Comparison of ENCODE assay signal across 8 cellular contexts in the genomic region with DNA sequence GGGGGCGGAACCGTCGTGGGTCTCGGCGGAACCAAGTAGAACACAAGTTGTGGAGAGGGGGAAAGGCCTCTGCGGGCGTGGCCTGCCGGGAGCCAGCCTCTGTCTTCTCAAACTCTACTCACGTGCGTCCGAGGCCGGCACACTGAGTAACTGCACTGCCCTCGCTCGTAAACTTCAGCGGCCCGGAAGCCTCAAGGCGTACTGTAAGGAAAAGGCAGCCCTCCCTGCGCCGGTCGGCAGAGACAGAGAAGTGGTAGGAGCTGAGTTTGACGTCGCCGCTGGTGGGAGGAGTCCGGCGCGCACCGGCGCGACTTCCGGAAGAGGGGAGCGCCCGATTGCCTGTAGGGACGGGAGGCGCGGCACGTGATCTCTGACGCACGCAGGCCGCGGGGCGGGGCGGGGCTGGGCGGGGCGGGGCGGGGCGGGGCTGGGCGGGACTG. TPM values are rescaled to one million over a fixed set of nuclear protein-coding genes. Genes with fewer than 3 reads are reported as not detected.
DNase-seq lines count a peak whose midpoint lies in the region; ATAC-seq and TF ChIP-seq lines count a peak whose summit lies in the region.

A gene with protein sequence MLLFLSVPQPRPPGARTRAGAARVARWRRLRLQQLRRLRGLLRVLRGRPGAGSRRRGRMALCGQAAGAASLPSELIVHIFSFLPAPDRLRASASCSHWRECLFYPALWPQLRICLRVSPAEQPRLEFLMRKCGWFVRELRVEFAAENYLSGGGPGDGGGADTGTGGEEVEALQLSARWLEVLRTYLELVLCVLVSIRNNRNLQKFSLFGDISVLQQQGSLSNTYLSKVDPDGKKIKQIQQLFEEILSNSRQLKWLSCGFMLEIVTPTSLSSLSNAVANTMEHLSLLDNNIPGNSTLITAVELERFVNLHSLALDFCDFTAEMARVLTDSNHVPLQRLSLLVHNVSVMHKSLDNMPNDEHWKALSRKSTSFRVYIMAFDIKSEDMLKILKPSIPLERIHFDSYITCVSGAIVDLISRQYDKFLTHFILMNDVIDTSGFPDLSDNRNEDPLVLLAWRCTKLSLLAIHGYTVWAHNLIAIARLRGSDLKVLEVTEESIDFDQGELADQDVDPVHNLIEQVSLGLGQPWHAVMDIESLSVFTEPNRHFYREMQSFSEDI (minus strand): TSS at position 255 of the 440 bp plus-strand sequence. CDS start 271 bp downstream, outside the sequence.

- no peaks in the 10 kb centered on the region for H3K9me2 ChIP-seq in GM23338 (ENCODE audit: insufficient read depth)

- H3K36me3 ChIP-seq in GM23338 (ENCODE audit: insufficient read depth): no peaks in the 10 kb centered on the region

- H3K27ac ChIP-seq in GM23338 (ENCODE audit: low read depth): peak within 1 kb of the TSS; percentile 100

- H2AFZ ChIP-seq in GM23338: peak within 1 kb of the TSS; percentile 99

- intact Hi-C loops in activated T-helper 1 cell treated with anti-CD3 and anti-CD28 coated beads, Interleukin-12 subunit alpha, Interleukin-12 subunit beta, Interleukin-2, Interleukin-4 antibody, amounts not matched to agents 30 ng/mL and 10 ng/mL and 1 ng/mL, durations not matched to agents 14 hours and 24 hours and 36 hours (cut with micrococcal nuclease): loop anchor here (1.0 to 10.0 kb wide), 8 partner anchors 49 to 1367 kb away; a partner anchor contains a TSS

- H3K36me3 Mint-ChIP-seq in GM23338 (ENCODE audit: low read depth) (no peaks in the 10 kb centered on the region), naive B cell (no peaks in the 10 kb centered on the region)
- H3K36me3 Mint-ChIP-seq in activated T-helper 1 cell treated with anti-CD3 and anti-CD28 coated beads, Interleukin-12 subunit alpha, Interleukin-12 subunit beta, Interleukin-2, Interleukin-4 antibody, amounts not matched to agents 30 ng/mL and 10 ng/mL and 1 ng/mL, durations not matched to agents 14 hours and 24 hours and 36 hours (ENCODE audit: low read depth): peaks cover 2% of the 10 kb centered on the region
- peaks cover 21% of the 10 kb centered on the region for H3K36me3 Mint-ChIP-seq in stimulated activated effector memory CD8-positive, alpha-beta T cell treated with anti-CD3 and anti-CD28 coated beads, Interleukin-12 subunit alpha, Interleukin-12 subunit beta, amount 100 ng/mL, for 72 hours

- H3K4me3 Mint-ChIP-seq in GM23338 (peak within 1 kb of the TSS; percentile 100), naive B cell (peak within 1 kb of the TSS; percentile 90 to 100 (median 99))
- H3K4me3 Mint-ChIP-seq in activated T-helper 1 cell treated with anti-CD3 and anti-CD28 coated beads, Interleukin-12 subunit alpha, Interleukin-12 subunit beta, Interleukin-2, Interleukin-4 antibody, amounts not matched to agents 30 ng/mL and 10 ng/mL and 1 ng/mL, durations not matched to agents 14 hours and 24 hours and 36 hours: peak within 1 kb of the TSS; percentile 99
- peak within 1 kb of the TSS; percentile 93 for H3K4me3 Mint-ChIP-seq in stimulated activated effector memory CD8-positive, alpha-beta T cell treated with anti-CD3 and anti-CD28 coated beads, Interleukin-12 subunit alpha, Interleukin-12 subunit beta, amount 100 ng/mL, for 72 hours

- no peaks in the 10 kb centered on the region for H3F3A ChIP-seq in GM23338 (replicated peaks; ENCODE audit: low read depth)

- H3K4me3 ChIP-seq in GM23338: peak within 1 kb of the TSS; percentile 75

- H3K27me3 Mint-ChIP-seq in GM23338 (ENCODE audit: insufficient read depth, low read depth, poor library complexity) (peaks cover 4% of the 10 kb centered on the region), naive B cell (no peaks in the 10 kb centered on the region)
- H3K27me3 Mint-ChIP-seq in activated T-helper 1 cell treated with anti-CD3 and anti-CD28 coated beads, Interleukin-12 subunit alpha, Interleukin-12 subunit beta, Interleukin-2, Interleukin-4 antibody, amounts not matched to agents 30 ng/mL and 10 ng/mL and 1 ng/mL, durations not matched to agents 14 hours and 24 hours and 36 hours (ENCODE audit: insufficient read depth): no peaks in the 10 kb centered on the region

- peaks cover 16% of the 10 kb centered on the region; the same call in 1 of the 2 replicates for H3K4me1 ChIP-seq in GM23338 (ENCODE audit: insufficient read depth)

- peak within 1 kb of the TSS; percentile 95 for H3K4me2 ChIP-seq in GM23338

- peak within 1 kb of the TSS; percentile 100 for H3K27ac Mint-ChIP-seq in GM23338
- peak within 1 kb of the TSS; percentile 100 for H3K27ac Mint-ChIP-seq in activated T-helper 1 cell treated with anti-CD3 and anti-CD28 coated beads, Interleukin-12 subunit alpha, Interleukin-12 subunit beta, Interleukin-2, Interleukin-4 antibody, amounts not matched to agents 30 ng/mL and 10 ng/mL and 1 ng/mL, durations not matched to agents 14 hours and 24 hours and 36 hours
- peak within 1 kb of the TSS; percentile 99 to 100 (median 100) for H3K27ac Mint-ChIP-seq in naive B cell
- H3K27ac Mint-ChIP-seq in stimulated activated effector memory CD8-positive, alpha-beta T cell treated with anti-CD3 and anti-CD28 coated beads, Interleukin-12 subunit alpha, Interleukin-12 subunit beta, amount 100 ng/mL, for 72 hours: peak within 1 kb of the TSS; percentile 100

- H3K9me3 Mint-ChIP-seq in GM23338: no peaks in the 10 kb centered on the region
- H3K9me3 Mint-ChIP-seq in activated T-helper 1 cell treated with anti-CD3 and anti-CD28 coated beads, Interleukin-12 subunit alpha, Interleukin-12 subunit beta, Interleukin-2, Interleukin-4 antibody, amounts not matched to agents 30 ng/mL and 10 ng/mL and 1 ng/mL, durations not matched to agents 14 hours and 24 hours and 36 hours: no peaks in the 10 kb centered on the region
- no peaks in the 10 kb centered on the region for H3K9me3 Mint-ChIP-seq in naive B cell
- H3K9me3 Mint-ChIP-seq in stimulated activated effector memory CD8-positive, alpha-beta T cell treated with anti-CD3 and anti-CD28 coated beads, Interleukin-12 subunit alpha, Interleukin-12 subunit beta, amount 100 ng/mL, for 72 hours: no peaks in the 10 kb centered on the region

- peaks cover 43% of the 10 kb centered on the region for H3K79me2 ChIP-seq in GM23338 (replicated peaks; ENCODE audit: insufficient read depth)

- H4K20me1 ChIP-seq in GM23338 (replicated peaks; ENCODE audit: insufficient read depth): peaks cover 16% of the 10 kb centered on the region; the same call in 1 of the 2 replicates

- H3K4me1 Mint-ChIP-seq in GM23338 (peaks cover 17% of the 10 kb centered on the region), naive B cell (peaks cover 28 to 47% (median 43%) of the 10 kb centered on the region in 3 donors)
- H3K4me1 Mint-ChIP-seq in activated T-helper 1 cell treated with anti-CD3 and anti-CD28 coated beads, Interleukin-12 subunit alpha, Interleukin-12 subunit beta, Interleukin-2, Interleukin-4 antibody, amounts not matched to agents 30 ng/mL and 10 ng/mL and 1 ng/mL, durations not matched to agents 14 hours and 24 hours and 36 hours (ENCODE audit: low read depth): peaks cover 41% of the 10 kb centered on the region
- peaks cover 40% of the 10 kb centered on the region for H3K4me1 Mint-ChIP-seq in stimulated activated effector memory CD8-positive, alpha-beta T cell treated with anti-CD3 and anti-CD28 coated beads, Interleukin-12 subunit alpha, Interleukin-12 subunit beta, amount 100 ng/mL, for 72 hours

- no peak for TF ChIP-seq CTCF in GM23338 (conservative IDR thresholded peaks at IDR 0.05; ENCODE audit: low read depth in 2 of 2)

- DNase-seq in DMS53 treated with DMSO at 0.1 percent for 48 hours (lab: John Stamatoyannopoulos, UW; ENCODE audit: unreplicated experiment): peak; percentile 84
- DNase-seq in GM23338 (ENCODE audit: low spot score): peak; percentile 94
- peak; percentile 93 to 95 for DNase-seq in Kasumi-1 (lab: John Stamatoyannopoulos, UW)
- peak; percentile 95 for DNase-seq in RKO (ENCODE audit: low spot score)
- peak; percentile 96 for DNase-seq in activated T-helper 1 cell treated with anti-CD3 and anti-CD28 coated beads, Interleukin-12 subunit alpha, Interleukin-12 subunit beta, Interleukin-2, Interleukin-4 antibody, amounts not matched to agents 30 ng/mL and 10 ng/mL and 1 ng/mL, durations not matched to agents 14 hours and 24 hours and 36 hours (ENCODE audit: low spot score)
- peak; percentile 98 for DNase-seq in fibroblast of gingiva (ENCODE audit: low read depth)
- peak; percentile 98 for DNase-seq in naive B cell
- DNase-seq in stimulated activated effector memory CD8-positive, alpha-beta T cell treated with anti-CD3 and anti-CD28 coated beads, Interleukin-12 subunit alpha, Interleukin-12 subunit beta, amount 100 ng/mL, for 72 hours (ENCODE audit: low spot score in 2 of 2): peak; percentile 93 to 98

- ATAC-seq in GM23338: peak; percentile 84
- ATAC-seq in naive B cell (ENCODE audit: low read depth in 2 of 2): peak; percentile 79 to 82
- peak; percentile 90 for ATAC-seq in stimulated activated effector memory CD8-positive, alpha-beta T cell treated with anti-CD3 and anti-CD28 coated beads, Interleukin-12 subunit alpha, Interleukin-12 subunit beta, amount 100 ng/mL, for 72 hours

- no peaks in the 10 kb centered on the region for H3K27me3 ChIP-seq in GM23338 (ENCODE audit: insufficient read depth)

TF ChIP-seq in GM23338, 12 proteins besides CTCF, POLR2A, EP300 and RAD21:
- TF ChIP-seq ZNF114 (CRISPR knock-in tag; IDR thresholded peaks at IDR 0.05): no peak
- peak; percentile 85 for TF ChIP-seq CREB1 (CRISPR knock-in tag; IDR thresholded peaks at IDR 0.05; ENCODE audit: low read depth)

RNA-seq across cellular contexts. Expression of the gene that starts here (rescaled TPM):
- 13.1 and 13.4 TPM in 2 replicates for total RNA-seq in GM23338 (2014; rRNA removed; shearing (Covaris generic))
- 6.7 and 7.0 TPM in 2 replicates for polyA plus RNA-seq in GM23338 (2016; fragmentation: Nextera tagmentation; extraction: Ambion mirVana)
- 18.1 and 20.5 TPM in 2 replicates for total RNA-seq in activated T-helper 1 cell treated with anti-CD3 and anti-CD28 coated beads, Interleukin-12 subunit alpha, Interleukin-12 subunit beta, Interleukin-2, Interleukin-4 antibody, amounts not matched to agents 30 ng/mL and 10 ng/mL and 1 ng/mL, durations not matched to agents 14 hours and 24 hours and 36 hours
- 10 to 100 TPM; 13.2 to 21.3 (median 19.6) TPM for polyA plus RNA-seq in naive B cell (ENCODE audit: low read depth in 6 of 6)

Comparison
In these comparisons a context has a peak if more than half of its experiments do, and no peak if none do; other contexts are left out.
1. Peak in every context shown above with its lines: DNase-seq, ATAC-seq, H3K4me3 ChIP-seq and H3K27ac ChIP-seq.